1 cellular context compared by ENCODE assay signal in the genomic region with DNA sequence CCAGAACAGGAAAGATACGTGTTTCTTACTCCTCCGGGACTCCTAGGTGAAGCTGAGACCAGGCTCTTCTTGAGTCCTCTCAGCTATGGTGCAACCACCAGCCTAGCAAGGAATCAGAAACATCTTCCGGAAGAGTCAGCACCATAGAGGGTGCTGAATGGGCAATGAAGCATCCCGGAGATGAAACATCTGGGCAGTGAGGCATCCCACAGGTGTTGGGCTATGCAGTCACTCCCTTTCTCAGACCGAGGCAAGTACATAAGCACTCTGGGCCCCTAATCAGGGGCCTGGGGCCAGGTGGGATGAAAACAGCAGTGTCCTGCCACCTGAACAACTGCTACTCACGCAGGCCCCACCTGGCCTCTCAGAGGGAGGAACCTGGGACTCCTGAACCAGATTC.
TF ChIP-seq lines count a peak whose summit lies in the region.

No MANE protein-coding gene starts in this region.

TF ChIP-seq in GM12878, 131 proteins besides CTCF, POLR2A, EP300 and RAD21 (continues in another document):
- TF ChIP-seq, protein P1, sequence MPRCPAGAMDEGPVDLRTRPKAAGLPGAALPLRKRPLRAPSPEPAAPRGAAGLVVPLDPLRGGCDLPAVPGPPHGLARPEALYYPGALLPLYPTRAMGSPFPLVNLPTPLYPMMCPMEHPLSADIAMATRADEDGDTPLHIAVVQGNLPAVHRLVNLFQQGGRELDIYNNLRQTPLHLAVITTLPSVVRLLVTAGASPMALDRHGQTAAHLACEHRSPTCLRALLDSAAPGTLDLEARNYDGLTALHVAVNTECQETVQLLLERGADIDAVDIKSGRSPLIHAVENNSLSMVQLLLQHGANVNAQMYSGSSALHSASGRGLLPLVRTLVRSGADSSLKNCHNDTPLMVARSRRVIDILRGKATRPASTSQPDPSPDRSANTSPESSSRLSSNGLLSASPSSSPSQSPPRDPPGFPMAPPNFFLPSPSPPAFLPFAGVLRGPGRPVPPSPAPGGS (IDR thresholded peaks at IDR 0.05; ENCODE audit: borderline replicate concordance, insufficient read depth, low read depth, low read length, poor library complexity, severe bottlenecking): no peak
- TF ChIP-seq MLLT1 (IDR thresholded peaks at IDR 0.05) (no peak), PBX3 (IDR thresholded peaks at IDR 0.05; ENCODE audit: insufficient replicate concordance, low read depth, low read length) (peak; percentile 62), TCF3 (IDR thresholded peaks at IDR 0.05; ENCODE audit: borderline replicate concordance, insufficient read depth, low read depth, low read length) (peak; percentile 98), TCF12 (IDR thresholded peaks at IDR 0.05; ENCODE audit: low read depth, low read length) (peak; percentile 96), RELA (IDR thresholded peaks at IDR 0.05; ENCODE audit: borderline replicate concordance, partially characterized antibody) (no peak), ASH2L (IDR thresholded peaks at IDR 0.05; ENCODE audit: borderline replicate concordance, low read depth) (no peak; the same call in 1 of the 2 replicates), CREM (IDR thresholded peaks at IDR 0.05; ENCODE audit: low read depth) (no peak), MAX (IDR thresholded peaks at IDR 0.05; ENCODE audit: low read depth, low read length) (no peak), NR2F1 (conservative IDR thresholded peaks at IDR 0.05) (no peak), WRNIP1 (IDR thresholded peaks at IDR 0.05; ENCODE audit: borderline replicate concordance, low read depth, low read length) (no peak), SRF (IDR thresholded peaks at IDR 0.05; ENCODE audit: low read depth in 2 of 2, low read length in 2 of 2) (peak in 1 of 2 experiments; percentile 67; a peak in 1 of 4 replicates), PML (IDR thresholded peaks at IDR 0.05; ENCODE audit: low read length) (0 out of 2 replicates have a peak, but pooled peaks have one; percentile 26), CREB1 (IDR thresholded peaks at IDR 0.05; ENCODE audit: low read depth) (no peak; the same call in 1 of the 2 replicates), YY1 (IDR thresholded peaks at IDR 0.05; ENCODE audit: low read depth, low read length) (no peak), SUZ12 (IDR thresholded peaks at IDR 0.05; ENCODE audit: unreplicated experiment) (no peak), BHLHE40 (IDR thresholded peaks at IDR 0.05; ENCODE audit: borderline replicate concordance in 1 of 2, low read depth in 2 of 2, low read length in 1 of 2) (no peak), TCF7 (IDR thresholded peaks at IDR 0.05; ENCODE audit: borderline replicate concordance) (no peak), POU2F2 (IDR thresholded peaks at IDR 0.05; ENCODE audit: borderline replicate concordance, low read depth, low read length) (peak; percentile 31; the same call in 1 of the 3 replicates), TAF1 (IDR thresholded peaks at IDR 0.05; ENCODE audit: borderline replicate concordance, low read depth, low read length) (0 out of 2 replicates have a peak, but pooled peaks have one; percentile 4), FOXM1 (IDR thresholded peaks at IDR 0.05; ENCODE audit: low read depth, low read length) (no peak), BACH1 (IDR thresholded peaks at IDR 0.05; ENCODE audit: borderline replicate concordance) (no peak), IKZF2 (IDR thresholded peaks at IDR 0.05) (no peak), RAD51 (IDR thresholded peaks at IDR 0.05) (no peak), ZNF622 (IDR thresholded peaks at IDR 0.05) (no peak), CBX5 (IDR thresholded peaks at IDR 0.05; ENCODE audit: low read depth) (no peak), ATF3 (IDR thresholded peaks at IDR 0.05; ENCODE audit: borderline replicate concordance, extremely low read depth, low read depth, low read length) (no peak), MEF2A (IDR thresholded peaks at IDR 0.05; ENCODE audit: insufficient read depth, low read depth, low read length) (no peak), EGR1 (IDR thresholded peaks at IDR 0.05; ENCODE audit: borderline replicate concordance in 1 of 2, low read depth in 2 of 2, low read length in 2 of 2) (no peak), CUX1 (IDR thresholded peaks at IDR 0.05; ENCODE audit: insufficient replicate concordance, low read depth, low read length) (no peak), ZZZ3 (IDR thresholded peaks at IDR 0.05; ENCODE audit: control insufficient read depth, insufficient read length, low read depth) (no peak), NFIC (IDR thresholded peaks at IDR 0.05; ENCODE audit: low read depth, low read length) (no peak)
- TF ChIP-seq, protein P2, sequence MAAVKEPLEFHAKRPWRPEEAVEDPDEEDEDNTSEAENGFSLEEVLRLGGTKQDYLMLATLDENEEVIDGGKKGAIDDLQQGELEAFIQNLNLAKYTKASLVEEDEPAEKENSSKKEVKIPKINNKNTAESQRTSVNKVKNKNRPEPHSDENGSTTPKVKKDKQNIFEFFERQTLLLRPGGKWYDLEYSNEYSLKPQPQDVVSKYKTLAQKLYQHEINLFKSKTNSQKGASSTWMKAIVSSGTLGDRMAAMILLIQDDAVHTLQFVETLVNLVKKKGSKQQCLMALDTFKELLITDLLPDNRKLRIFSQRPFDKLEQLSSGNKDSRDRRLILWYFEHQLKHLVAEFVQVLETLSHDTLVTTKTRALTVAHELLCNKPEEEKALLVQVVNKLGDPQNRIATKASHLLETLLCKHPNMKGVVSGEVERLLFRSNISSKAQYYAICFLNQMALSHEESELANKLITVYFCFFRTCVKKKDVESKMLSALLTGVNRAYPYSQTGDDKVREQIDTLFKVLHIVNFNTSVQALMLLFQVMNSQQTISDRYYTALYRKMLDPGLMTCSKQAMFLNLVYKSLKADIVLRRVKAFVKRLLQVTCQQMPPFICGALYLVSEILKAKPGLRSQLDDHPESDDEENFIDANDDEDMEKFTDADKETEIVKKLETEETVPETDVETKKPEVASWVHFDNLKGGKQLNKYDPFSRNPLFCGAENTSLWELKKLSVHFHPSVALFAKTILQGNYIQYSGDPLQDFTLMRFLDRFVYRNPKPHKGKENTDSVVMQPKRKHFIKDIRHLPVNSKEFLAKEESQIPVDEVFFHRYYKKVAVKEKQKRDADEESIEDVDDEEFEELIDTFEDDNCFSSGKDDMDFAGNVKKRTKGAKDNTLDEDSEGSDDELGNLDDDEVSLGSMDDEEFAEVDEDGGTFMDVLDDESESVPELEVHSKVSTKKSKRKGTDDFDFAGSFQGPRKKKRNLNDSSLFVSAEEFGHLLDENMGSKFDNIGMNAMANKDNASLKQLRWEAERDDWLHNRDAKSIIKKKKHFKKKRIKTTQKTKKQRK (IDR thresholded peaks at IDR 0.05; ENCODE audit: low read depth, low read length): no peak
- TF ChIP-seq, protein P3, sequence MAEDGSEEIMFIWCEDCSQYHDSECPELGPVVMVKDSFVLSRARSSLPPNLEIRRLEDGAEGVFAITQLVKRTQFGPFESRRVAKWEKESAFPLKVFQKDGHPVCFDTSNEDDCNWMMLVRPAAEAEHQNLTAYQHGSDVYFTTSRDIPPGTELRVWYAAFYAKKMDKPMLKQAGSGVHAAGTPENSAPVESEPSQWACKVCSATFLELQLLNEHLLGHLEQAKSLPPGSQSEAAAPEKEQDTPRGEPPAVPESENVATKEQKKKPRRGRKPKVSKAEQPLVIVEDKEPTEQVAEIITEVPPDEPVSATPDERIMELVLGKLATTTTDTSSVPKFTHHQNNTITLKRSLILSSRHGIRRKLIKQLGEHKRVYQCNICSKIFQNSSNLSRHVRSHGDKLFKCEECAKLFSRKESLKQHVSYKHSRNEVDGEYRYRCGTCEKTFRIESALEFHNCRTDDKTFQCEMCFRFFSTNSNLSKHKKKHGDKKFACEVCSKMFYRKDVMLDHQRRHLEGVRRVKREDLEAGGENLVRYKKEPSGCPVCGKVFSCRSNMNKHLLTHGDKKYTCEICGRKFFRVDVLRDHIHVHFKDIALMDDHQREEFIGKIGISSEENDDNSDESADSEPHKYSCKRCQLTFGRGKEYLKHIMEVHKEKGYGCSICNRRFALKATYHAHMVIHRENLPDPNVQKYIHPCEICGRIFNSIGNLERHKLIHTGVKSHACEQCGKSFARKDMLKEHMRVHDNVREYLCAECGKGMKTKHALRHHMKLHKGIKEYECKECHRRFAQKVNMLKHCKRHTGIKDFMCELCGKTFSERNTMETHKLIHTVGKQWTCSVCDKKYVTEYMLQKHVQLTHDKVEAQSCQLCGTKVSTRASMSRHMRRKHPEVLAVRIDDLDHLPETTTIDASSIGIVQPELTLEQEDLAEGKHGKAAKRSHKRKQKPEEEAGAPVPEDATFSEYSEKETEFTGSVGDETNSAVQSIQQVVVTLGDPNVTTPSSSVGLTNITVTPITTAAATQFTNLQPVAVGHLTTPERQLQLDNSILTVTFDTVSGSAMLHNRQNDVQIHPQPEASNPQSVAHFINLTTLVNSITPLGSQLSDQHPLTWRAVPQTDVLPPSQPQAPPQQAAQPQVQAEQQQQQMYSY (CRISPR knock-in tag; IDR thresholded peaks at IDR 0.05): no peak
- TF ChIP-seq, protein P4, sequence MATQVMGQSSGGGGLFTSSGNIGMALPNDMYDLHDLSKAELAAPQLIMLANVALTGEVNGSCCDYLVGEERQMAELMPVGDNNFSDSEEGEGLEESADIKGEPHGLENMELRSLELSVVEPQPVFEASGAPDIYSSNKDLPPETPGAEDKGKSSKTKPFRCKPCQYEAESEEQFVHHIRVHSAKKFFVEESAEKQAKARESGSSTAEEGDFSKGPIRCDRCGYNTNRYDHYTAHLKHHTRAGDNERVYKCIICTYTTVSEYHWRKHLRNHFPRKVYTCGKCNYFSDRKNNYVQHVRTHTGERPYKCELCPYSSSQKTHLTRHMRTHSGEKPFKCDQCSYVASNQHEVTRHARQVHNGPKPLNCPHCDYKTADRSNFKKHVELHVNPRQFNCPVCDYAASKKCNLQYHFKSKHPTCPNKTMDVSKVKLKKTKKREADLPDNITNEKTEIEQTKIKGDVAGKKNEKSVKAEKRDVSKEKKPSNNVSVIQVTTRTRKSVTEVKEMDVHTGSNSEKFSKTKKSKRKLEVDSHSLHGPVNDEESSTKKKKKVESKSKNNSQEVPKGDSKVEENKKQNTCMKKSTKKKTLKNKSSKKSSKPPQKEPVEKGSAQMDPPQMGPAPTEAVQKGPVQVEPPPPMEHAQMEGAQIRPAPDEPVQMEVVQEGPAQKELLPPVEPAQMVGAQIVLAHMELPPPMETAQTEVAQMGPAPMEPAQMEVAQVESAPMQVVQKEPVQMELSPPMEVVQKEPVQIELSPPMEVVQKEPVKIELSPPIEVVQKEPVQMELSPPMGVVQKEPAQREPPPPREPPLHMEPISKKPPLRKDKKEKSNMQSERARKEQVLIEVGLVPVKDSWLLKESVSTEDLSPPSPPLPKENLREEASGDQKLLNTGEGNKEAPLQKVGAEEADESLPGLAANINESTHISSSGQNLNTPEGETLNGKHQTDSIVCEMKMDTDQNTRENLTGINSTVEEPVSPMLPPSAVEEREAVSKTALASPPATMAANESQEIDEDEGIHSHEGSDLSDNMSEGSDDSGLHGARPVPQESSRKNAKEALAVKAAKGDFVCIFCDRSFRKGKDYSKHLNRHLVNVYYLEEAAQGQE (IDR thresholded peaks at IDR 0.05; ENCODE audit: low read depth, low read length): no peak
